16 cellular contexts compared by ENCODE assay signal in the genomic region with DNA sequence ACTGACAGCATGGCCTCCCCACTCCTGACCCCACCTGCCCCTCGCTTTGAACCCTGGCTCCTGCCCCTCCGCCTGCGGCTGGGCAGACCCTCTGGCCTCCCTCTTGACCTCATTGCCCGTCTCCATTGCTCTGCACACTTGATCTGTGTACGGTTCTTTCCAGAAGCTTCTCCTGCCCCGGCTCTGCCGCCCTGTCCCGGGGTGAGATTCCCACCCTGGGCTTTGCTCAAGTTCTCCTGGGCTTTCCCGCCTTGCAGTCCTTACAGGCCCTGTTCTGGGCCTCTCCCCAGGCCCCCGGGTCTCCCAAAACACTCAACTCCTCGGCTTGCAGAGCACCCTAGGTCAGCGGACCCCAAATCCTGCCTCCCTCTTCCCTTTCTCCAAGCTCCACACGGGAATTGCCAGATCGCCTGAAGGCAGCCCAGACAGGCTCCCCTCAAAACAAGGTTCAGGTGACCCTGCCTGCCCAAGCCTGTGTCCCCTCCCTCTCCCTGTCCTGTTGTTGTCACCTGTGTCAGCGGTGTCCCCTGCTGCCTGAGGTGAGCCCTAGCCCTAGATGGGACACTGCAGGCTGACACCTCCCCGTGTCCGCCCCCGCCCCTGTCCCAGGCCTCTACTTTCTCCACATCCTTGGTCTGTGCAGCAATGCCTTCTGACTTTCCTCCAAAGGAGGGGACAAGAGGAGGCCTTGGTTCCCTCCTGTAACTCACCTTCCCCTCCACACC. TPM values are rescaled to one million over a fixed set of nuclear protein-coding genes. Genes with fewer than 3 reads are reported as not detected.
DNase-seq lines count a peak whose midpoint lies in the region; ATAC-seq and TF ChIP-seq lines count a peak whose summit lies in the region.
"Had no signal": no experiment of that assay in that cellular context is flagged by ENCODE, and none has a peak within 500 bp of the region (broad histone marks: within the 10 kb centered on the region; RNA-seq: fewer than 3 reads in every experiment).

No MANE protein-coding gene starts in this region.

- ATAC-seq in GM23338, result no peak
- ATAC-seq in activated naive CD8-positive, alpha-beta T cell treated with anti-CD3 and anti-CD28 coated beads, Interleukin-2, amount 50 U/mL, for 24 hours, result no peak
- ATAC-seq in GM21367 (IDR thresholded peaks at IDR 0.05; ENCODE audit: unreplicated experiment), result no peak
- ATAC-seq: sciatic nerve had no signal

- H3K27ac Mint-ChIP-seq in GM23338, result no peak overlapping the region
- no peak overlapping the region for H3K27ac Mint-ChIP-seq in activated naive CD8-positive, alpha-beta T cell treated with anti-CD3 and anti-CD28 coated beads, Interleukin-2, amount 50 U/mL, for 24 hours

- no peaks in the 10 kb centered on the region for H3K9me2 ChIP-seq in GM23338 (ENCODE audit: insufficient read depth)

- H3K27ac ChIP-seq in C4-2B (peak overlapping the region; percentile 84), GM23338 (ENCODE audit: low read depth) (no peak overlapping the region), vagina (no peak overlapping the region)
- H3K27ac ChIP-seq: adrenal gland, cardiac muscle cell had no signal

- no peak overlapping the region for H2AFZ ChIP-seq in GM23338

- no peak for TF ChIP-seq POLR2A in vagina (IDR thresholded peaks at IDR 0.05)

- DNase-seq in GM23338 (ENCODE audit: low spot score) (no peak), mesenteric fat pad (ENCODE audit: low spot score) (peak; percentile 88), hypothalamus (lab: John Stamatoyannopoulos, UW) (no peak), NCI-H510A (lab: John Stamatoyannopoulos, UW) (no peak), vagina (ENCODE audit: extremely low spot score in 2 of 2) (no peak)
- no peak for DNase-seq in activated naive CD8-positive, alpha-beta T cell treated with anti-CD3 and anti-CD28 coated beads, Interleukin-2, amount 50 U/mL, for 24 hours
- DNase-seq: activated CD4-positive, alpha-beta T cell treated with anti-CD3 and anti-CD28 coated beads for 4 hours; adrenal gland; effector CD4-positive, alpha-beta T cell; kidney glomerular epithelial cell; NCI-H2081 treated with DMSO at 0.1 percent for 48 hours had no signal

- TF ChIP-seq CTCF in C4-2B (conservative IDR thresholded peaks at IDR 0.05) (no peak), GM23338 (conservative IDR thresholded peaks at IDR 0.05; ENCODE audit: low read depth in 2 of 2) (no peak), vagina (IDR thresholded peaks at IDR 0.05) (no peak)

- peaks cover 5% of the 10 kb centered on the region for H3F3A ChIP-seq in GM23338 (replicated peaks; ENCODE audit: low read depth)

- peaks cover 18% of the 10 kb centered on the region; the same call in 1 of the 2 replicates for H3K36me3 ChIP-seq in GM23338 (ENCODE audit: insufficient read depth)
- no peaks in the 10 kb centered on the region for H3K36me3 ChIP-seq in vagina
- H3K36me3 ChIP-seq: adrenal gland, cardiac muscle cell had no signal

- H3K27me3 ChIP-seq in GM23338 (ENCODE audit: insufficient read depth) (peaks cover 33% of the 10 kb centered on the region), vagina (peaks cover 8% of the 10 kb centered on the region)

- peaks cover 38% of the 10 kb centered on the region for H3K36me3 Mint-ChIP-seq in GM23338 (ENCODE audit: low read depth)
- H3K36me3 Mint-ChIP-seq in activated naive CD8-positive, alpha-beta T cell treated with anti-CD3 and anti-CD28 coated beads, Interleukin-2, amount 50 U/mL, for 24 hours (ENCODE audit: low read depth), result no peaks in the 10 kb centered on the region

- H3K27me3 Mint-ChIP-seq in GM23338 (ENCODE audit: insufficient read depth, low read depth, poor library complexity), result peaks cover 44% of the 10 kb centered on the region
- H3K27me3 Mint-ChIP-seq in activated naive CD8-positive, alpha-beta T cell treated with anti-CD3 and anti-CD28 coated beads, Interleukin-2, amount 50 U/mL, for 24 hours, result peaks cover 37% of the 10 kb centered on the region

- peak overlapping the region; percentile 74 for H3K4me3 Mint-ChIP-seq in GM23338
- peak overlapping the region; percentile 22 for H3K4me3 Mint-ChIP-seq in activated naive CD8-positive, alpha-beta T cell treated with anti-CD3 and anti-CD28 coated beads, Interleukin-2, amount 50 U/mL, for 24 hours

- no peaks in the 10 kb centered on the region; the same call in 1 of the 2 replicates for H4K20me1 ChIP-seq in GM23338 (replicated peaks; ENCODE audit: insufficient read depth)

- intact Hi-C loops in vagina (cut with DNase I), result no loop called here

- H3K4me1 ChIP-seq in GM23338 (ENCODE audit: insufficient read depth), result peaks cover 20% of the 10 kb centered on the region
- peaks cover 8% of the 10 kb centered on the region for H3K4me1 ChIP-seq in vagina

- H3K4me1 Mint-ChIP-seq in GM23338, result peaks cover 36% of the 10 kb centered on the region
- peaks cover 14% of the 10 kb centered on the region for H3K4me1 Mint-ChIP-seq in activated naive CD8-positive, alpha-beta T cell treated with anti-CD3 and anti-CD28 coated beads, Interleukin-2, amount 50 U/mL, for 24 hours

- no peaks in the 10 kb centered on the region for H3K9me3 ChIP-seq in vagina
- H3K9me3 ChIP-seq: adrenal gland had no signal

- peak overlapping the region; percentile 90 for H3K4me2 ChIP-seq in GM23338

- H3K4me3 ChIP-seq in GM23338 (peak overlapping the region; percentile 78), vagina (no peak overlapping the region)

- peaks cover 4% of the 10 kb centered on the region; the same call in 1 of the 2 replicates for H3K79me2 ChIP-seq in GM23338 (replicated peaks; ENCODE audit: insufficient read depth)

- H3K9me3 Mint-ChIP-seq in GM23338, result no peaks in the 10 kb centered on the region
- no peaks in the 10 kb centered on the region for H3K9me3 Mint-ChIP-seq in activated naive CD8-positive, alpha-beta T cell treated with anti-CD3 and anti-CD28 coated beads, Interleukin-2, amount 50 U/mL, for 24 hours

TF ChIP-seq in GM23338, 12 proteins besides CTCF, POLR2A, EP300 and RAD21 (continues in another document):
- no peak for TF ChIP-seq POLR2AphosphoS5 (IDR thresholded peaks at IDR 0.05; ENCODE audit: low read depth)
- no peak for TF ChIP-seq NANOG (IDR thresholded peaks at IDR 0.05; ENCODE audit: borderline replicate concordance)
- TF ChIP-seq STAT1 (IDR thresholded peaks at IDR 0.05; ENCODE audit: unreplicated experiment), result no peak
- no peak for TF ChIP-seq ETS1 (IDR thresholded peaks at IDR 0.05)
- no peak for TF ChIP-seq EZH2 (IDR thresholded peaks at IDR 0.05; ENCODE audit: low read depth, unreplicated experiment)
- TF ChIP-seq, protein P1, sequence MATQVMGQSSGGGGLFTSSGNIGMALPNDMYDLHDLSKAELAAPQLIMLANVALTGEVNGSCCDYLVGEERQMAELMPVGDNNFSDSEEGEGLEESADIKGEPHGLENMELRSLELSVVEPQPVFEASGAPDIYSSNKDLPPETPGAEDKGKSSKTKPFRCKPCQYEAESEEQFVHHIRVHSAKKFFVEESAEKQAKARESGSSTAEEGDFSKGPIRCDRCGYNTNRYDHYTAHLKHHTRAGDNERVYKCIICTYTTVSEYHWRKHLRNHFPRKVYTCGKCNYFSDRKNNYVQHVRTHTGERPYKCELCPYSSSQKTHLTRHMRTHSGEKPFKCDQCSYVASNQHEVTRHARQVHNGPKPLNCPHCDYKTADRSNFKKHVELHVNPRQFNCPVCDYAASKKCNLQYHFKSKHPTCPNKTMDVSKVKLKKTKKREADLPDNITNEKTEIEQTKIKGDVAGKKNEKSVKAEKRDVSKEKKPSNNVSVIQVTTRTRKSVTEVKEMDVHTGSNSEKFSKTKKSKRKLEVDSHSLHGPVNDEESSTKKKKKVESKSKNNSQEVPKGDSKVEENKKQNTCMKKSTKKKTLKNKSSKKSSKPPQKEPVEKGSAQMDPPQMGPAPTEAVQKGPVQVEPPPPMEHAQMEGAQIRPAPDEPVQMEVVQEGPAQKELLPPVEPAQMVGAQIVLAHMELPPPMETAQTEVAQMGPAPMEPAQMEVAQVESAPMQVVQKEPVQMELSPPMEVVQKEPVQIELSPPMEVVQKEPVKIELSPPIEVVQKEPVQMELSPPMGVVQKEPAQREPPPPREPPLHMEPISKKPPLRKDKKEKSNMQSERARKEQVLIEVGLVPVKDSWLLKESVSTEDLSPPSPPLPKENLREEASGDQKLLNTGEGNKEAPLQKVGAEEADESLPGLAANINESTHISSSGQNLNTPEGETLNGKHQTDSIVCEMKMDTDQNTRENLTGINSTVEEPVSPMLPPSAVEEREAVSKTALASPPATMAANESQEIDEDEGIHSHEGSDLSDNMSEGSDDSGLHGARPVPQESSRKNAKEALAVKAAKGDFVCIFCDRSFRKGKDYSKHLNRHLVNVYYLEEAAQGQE (IDR thresholded peaks at IDR 0.05; ENCODE audit: unreplicated experiment), result no peak
- TF ChIP-seq CREB1 (CRISPR knock-in tag; IDR thresholded peaks at IDR 0.05; ENCODE audit: low read depth), result no peak
- TF ChIP-seq ZNF331 (CRISPR knock-in tag; IDR thresholded peaks at IDR 0.05; ENCODE audit: low read depth), result no peak
- TF ChIP-seq EZH2phosphoT487 (IDR thresholded peaks at IDR 0.05; ENCODE audit: unreplicated experiment), result no peak
- no peak for TF ChIP-seq JUNB (IDR thresholded peaks at IDR 0.05; ENCODE audit: unreplicated experiment)

RNA-seq across cellular contexts. Expression of gene GAL, which starts 1.5 kb away (rescaled TPM):
- total RNA-seq in GM23338 (2014; rRNA removed; shearing (Covaris generic)), result 80.9 and 82.8 TPM in 2 replicates
- 691 and 693 TPM in 2 replicates for polyA plus RNA-seq in GM23338 (2016; fragmentation: Nextera tagmentation; extraction: Ambion mirVana)
- 1.4 TPM for total RNA-seq in mesenteric fat pad
- 15.7 TPM for total RNA-seq in vagina
- total RNA-seq: OCI-LY7, sciatic nerve had no signal
